25 cellular contexts compared by ENCODE assay signal in genomic region chr4:40788338-40788737, GRCh38. TPM values are rescaled to one million over a fixed set of nuclear protein-coding genes. Genes with fewer than 3 reads are reported as not detected.
"Had no signal": no experiment of that assay in that cellular context is flagged by ENCODE, and none has a peak within 500 bp of the region (broad histone marks: within the 10 kb centered on the region; RNA-seq: fewer than 3 reads in every experiment).

No MANE protein-coding gene starts in this region.

- H3K4me1 ChIP-seq: adrenal gland, breast epithelium had no signal

- H3K4me3 ChIP-seq: adrenal gland, breast epithelium had no signal

- H3K27ac Mint-ChIP-seq: activated CD8-positive, alpha-beta T cell treated with anti-CD3 and anti-CD28 coated beads, Interleukin-2, amount 10 ng/mL, durations not matched to agents 7 days and 5 days; activated naive CD8-positive, alpha-beta T cell treated with anti-CD3 and anti-CD28 coated beads, Interleukin-2, amount 10 ng/mL, durations not matched to agents 7 days and 5 days had no signal

- H3K36me3 Mint-ChIP-seq: activated naive CD8-positive, alpha-beta T cell treated with anti-CD3 and anti-CD28 coated beads, Interleukin-2, amount 10 ng/mL, durations not matched to agents 7 days and 5 days had no signal

- H3K27me3 ChIP-seq: adrenal gland, breast epithelium had no signal

- H3K4me1 Mint-ChIP-seq: activated naive CD8-positive, alpha-beta T cell treated with anti-CD3 and anti-CD28 coated beads, Interleukin-2, amount 10 ng/mL, durations not matched to agents 7 days and 5 days had no signal

- DNase-seq: activated CD4-positive, alpha-beta T cell treated with anti-CD3 and anti-CD28 coated beads for 48 hours; activated CD4-positive, alpha-beta T cell treated with anti-CD3 and anti-CD28 coated beads, Interleukin-2, amount 50 U/mL, for 4 hours; activated CD8-positive, alpha-beta memory T cell treated with anti-CD3 and anti-CD28 coated beads, Interleukin-2, amount 50 U/mL, for 48 hours; activated CD8-positive, alpha-beta T cell treated with anti-CD3 and anti-CD28 coated beads, Interleukin-2, amount 10 ng/mL, durations not matched to agents 7 days and 5 days; activated naive CD4-positive, alpha-beta T cell treated with anti-CD3 and anti-CD28 coated beads, Interleukin-2, amount 50 U/mL, for 16 hours; activated naive CD8-positive, alpha-beta T cell treated with anti-CD3 and anti-CD28 coated beads, Interleukin-2, amount 10 ng/mL, durations not matched to agents 7 days and 5 days; activated T-cell treated with anti-CD3 and anti-CD28 coated beads, Interleukin-2, amount 50 U/mL, for 1 hour; adrenal gland; anterior cingulate cortex; caudate nucleus; NCI-H1092; NCI-H1417; NCI-H1930; NCI-H2171; NCI-H2227 treated with DMSO at 0.1 percent for 48 hours; NCI-H446 treated with DMSO at 0.1 percent for 48 hours; NCI-H524 treated with DMSO at 0.1 percent for 48 hours; NCI-H748 treated with DMSO at 0.1 percent for 48 hours; RPMI8226; SK-N-SH; T-helper 1 cell had no signal

- H3K4me3 Mint-ChIP-seq: activated CD8-positive, alpha-beta T cell treated with anti-CD3 and anti-CD28 coated beads, Interleukin-2, amount 10 ng/mL, durations not matched to agents 7 days and 5 days; activated naive CD8-positive, alpha-beta T cell treated with anti-CD3 and anti-CD28 coated beads, Interleukin-2, amount 10 ng/mL, durations not matched to agents 7 days and 5 days had no signal

- H3K9me3 ChIP-seq: adrenal gland, breast epithelium, SK-N-SH had no signal

- H3K27ac ChIP-seq: adrenal gland, breast epithelium had no signal

- H3K36me3 ChIP-seq: adrenal gland, breast epithelium had no signal

- H3K9me2 ChIP-seq: SK-N-SH had no signal

- H3K9me3 Mint-ChIP-seq: activated naive CD8-positive, alpha-beta T cell treated with anti-CD3 and anti-CD28 coated beads, Interleukin-2, amount 10 ng/mL, durations not matched to agents 7 days and 5 days had no signal

- H3K9ac ChIP-seq: SK-N-SH had no signal

- H3K4me2 ChIP-seq: SK-N-SH had no signal

RNA-seq across cellular contexts. Expression of gene NSUN7, which starts 38.6 kb away (rescaled TPM):
- total RNA-seq: LHCN-M2; MCF 10A; T-helper 2 cell treated with Interferon-gamma antibody and Interleukin-4, amounts not matched to agents 100 ng/mL and 5 ng/mL, for 36 hours had no signal
